Comparison of ENCODE assay signal across 9 cellular contexts in the genomic region with DNA sequence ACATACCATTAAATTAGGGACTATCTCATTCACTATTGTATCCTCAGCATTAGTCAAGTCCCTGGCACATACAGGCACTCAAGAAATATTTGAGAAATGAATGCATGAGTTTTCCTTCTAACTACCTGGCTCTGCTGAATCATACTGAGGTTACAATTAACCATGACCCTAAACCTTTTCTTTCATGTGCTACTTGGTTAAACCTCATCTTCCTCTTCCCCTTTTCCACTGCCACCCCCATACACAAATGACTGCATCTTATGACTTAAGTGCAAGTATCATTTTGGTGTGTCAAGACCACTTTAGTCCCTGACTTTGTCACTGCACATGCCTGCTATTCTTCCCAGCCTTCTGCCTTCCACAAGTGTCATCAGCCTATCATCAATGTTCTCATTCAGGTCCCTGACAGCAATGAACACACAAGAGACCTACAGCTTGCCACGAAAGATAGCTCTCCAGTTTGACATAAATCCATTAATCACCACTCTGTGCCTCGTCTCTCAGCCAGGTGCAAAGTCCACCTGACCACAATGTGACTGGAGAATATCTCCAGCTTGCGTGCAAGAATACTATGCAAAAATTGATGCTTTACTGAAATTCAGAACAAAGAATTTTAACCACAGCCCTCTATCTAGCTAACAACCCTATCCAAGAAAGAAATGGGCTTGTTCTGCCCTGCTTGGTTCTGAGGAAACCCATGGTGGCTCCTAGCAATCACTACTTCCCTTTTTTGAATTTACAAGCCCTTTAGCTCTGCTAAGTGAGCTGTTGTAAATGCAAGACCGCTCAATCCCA.
A peak's percentile ranks its signal among the peaks of the same experiment; 100 is the strongest.
DNase-seq lines count a peak whose midpoint lies in the region; ATAC-seq, FAIRE-seq and TF ChIP-seq lines count a peak whose summit lies in the region.
"Had no signal": no experiment of that assay in that cellular context is flagged by ENCODE, and none has a peak within 500 bp of the region (broad histone marks: within the 10 kb centered on the region; RNA-seq: fewer than 3 reads in every experiment).

No MANE protein-coding gene starts in this region.

- TF ChIP-seq RAD21 in H1 (IDR thresholded peaks at IDR 0.05 in 1 of 2, conservative IDR thresholded peaks at IDR 0.05 in 1 of 2; ENCODE audit: low read depth in 2 of 2, low read length in 2 of 2) = no peak

- DNase-seq in GM10248 (ENCODE audit: extremely low spot score) (peak; percentile 62), H1 (ENCODE audit: low read depth in 1 of 2, low spot score in 2 of 2) (no peak)
- no peak for DNase-seq in activated effector memory CD4-positive, alpha-beta T cell treated with anti-CD3 and anti-CD28 coated beads, Interleukin-2, amount 50 U/mL, for 16 hours
- no peak for DNase-seq in effector CD4-positive, alpha-beta T cell

- no peak overlapping the region for H2BK12ac ChIP-seq in H1 (ENCODE audit: low read depth, low read length)

- H3K4ac ChIP-seq in H1 (replicated peaks; ENCODE audit: insufficient read length, low read depth, low read length) = no peak overlapping the region

- no peaks in the 10 kb centered on the region for H3K23me2 ChIP-seq in H1 (ENCODE audit: low read depth, low read length)

- peaks cover 95% of the 10 kb centered on the region for H3K4me1 Mint-ChIP-seq in stimulated activated naive CD8-positive, alpha-beta T cell treated with anti-CD3 and anti-CD28 coated beads, Interleukin-15, Interleukin-2, amounts not matched to agents 100 ng/mL and 50 ng/mL, for 24 hours (ENCODE audit: low read depth)

- H4K5ac ChIP-seq in H1 (ENCODE audit: insufficient read length, low read depth, low read length) = no peak overlapping the region

- H3K27ac ChIP-seq in OCI-LY3 (ENCODE audit: low read length) = peak overlapping the region; percentile 88
- H3K27ac ChIP-seq in H1 (ENCODE audit: low read depth, low read length) = no peak overlapping the region

- peak overlapping the region; percentile 75 for H3K4me2 ChIP-seq in OCI-LY3 (ENCODE audit: low read length)
- 0 out of 4 replicates have a peak overlapping the region, but pooled peaks of 1 of the 2 experiments have one; percentile 7 for H3K4me2 ChIP-seq in H1 (ENCODE audit: insufficient read depth in 1 of 2, low read depth in 2 of 2, low read length in 2 of 2)

- 86% methylated on average over 4 of the region's 4 CpGs; no CpG with 5 or more reads in 1 of the 2 experiments for WGBS in H1 (ENCODE audit: extremely low coverage in 1 of 2, insufficient coverage in 1 of 2, insufficient read length in 1 of 2, insufficient replicate concordance in 2 of 2, low coverage in 1 of 2, low lambda C conversion rate in 2 of 2, missing lambda C conversion rate in 1 of 2), 2 experiments

- H3K9me3 ChIP-seq in OCI-LY3 (ENCODE audit: insufficient read depth, low read length) = no peaks in the 10 kb centered on the region
- H3K9me3 ChIP-seq in H1 (ENCODE audit: insufficient read depth in 2 of 2, low read depth in 1 of 2, low read length in 1 of 2) = no peaks in the 10 kb centered on the region

- H3K79me2 ChIP-seq in OCI-LY3 (ENCODE audit: low read length) (peaks cover 72% of the 10 kb centered on the region), H1 (ENCODE audit: control insufficient read depth in 1 of 2, insufficient read depth in 2 of 2, low read length in 2 of 2) (peaks cover 0 to 72% of the 10 kb centered on the region in 2 experiments; a peak in 3 of 4 replicates)

- TF ChIP-seq CTCF in GM10248 (IDR thresholded peaks at IDR 0.05; ENCODE audit: control extremely low read depth, extremely low read depth, low read depth, missing control alignments) (no peak), OCI-LY3 (IDR thresholded peaks at IDR 0.05; ENCODE audit: low read depth, low read length) (no peak), H1 (IDR thresholded peaks at IDR 0.05; ENCODE audit: control extremely low read depth in 1 of 3, insufficient read depth in 1 of 3, low read depth in 1 of 3, low read length in 3 of 3) (no peak)

- no peak overlapping the region for H4K8ac ChIP-seq in H1 (ENCODE audit: extremely low read depth, insufficient read depth, low read length)

- no peaks in the 10 kb centered on the region for H3K27me3 Mint-ChIP-seq in stimulated activated naive CD8-positive, alpha-beta T cell treated with anti-CD3 and anti-CD28 coated beads, Interleukin-15, Interleukin-2, amounts not matched to agents 100 ng/mL and 50 ng/mL, for 24 hours

- H3K4me1 ChIP-seq in OCI-LY3 (ENCODE audit: low read length) = peaks cover 84% of the 10 kb centered on the region
- H3K4me1 ChIP-seq in H1 (replicated peaks in 1 of 4; ENCODE audit: control insufficient read depth in 3 of 4, insufficient read depth in 4 of 4, low read length in 3 of 4) = peaks cover 3 to 21% (median 9%) of the 10 kb centered on the region in 4 experiments; a peak in 4 of 7 replicates

- H3K14ac ChIP-seq in H1 (ENCODE audit: insufficient read length) = no peak overlapping the region

- H2AK5ac ChIP-seq in H1 (ENCODE audit: low read depth, low read length) = peak overlapping the region; percentile 4; the same call in 1 of the 2 replicates

- ATAC-seq in GM19468 (IDR thresholded peaks at IDR 0.05; ENCODE audit: extremely low read depth, unreplicated experiment) = peak; percentile 43
- ATAC-seq in HG03439 (IDR thresholded peaks at IDR 0.05; ENCODE audit: unreplicated experiment) = peak; percentile 59

- no peak for FAIRE-seq in H1 (lab: Jason Lieb, UNC)

- no peak overlapping the region for H2BK5ac ChIP-seq in H1 (ENCODE audit: low read depth, low read length)

- no peak overlapping the region for H3K23ac ChIP-seq in H1 (ENCODE audit: insufficient read length)

- H3K36me3 Mint-ChIP-seq in stimulated activated naive CD8-positive, alpha-beta T cell treated with anti-CD3 and anti-CD28 coated beads, Interleukin-15, Interleukin-2, amounts not matched to agents 100 ng/mL and 50 ng/mL, for 24 hours (ENCODE audit: low read depth) = peaks cover 18% of the 10 kb centered on the region

- H2AFZ ChIP-seq in OCI-LY3 (ENCODE audit: low read depth, low read length) (no peak overlapping the region), H1 (ENCODE audit: low read length) (no peak overlapping the region)

- H3K36me3 ChIP-seq in OCI-LY3 (replicated peaks; ENCODE audit: low read depth, low read length) (no peaks in the 10 kb centered on the region), H1 (ENCODE audit: control insufficient read depth in 2 of 4, insufficient read depth in 4 of 4, low read length in 3 of 4) (no peaks in the 10 kb centered on the region)

- H3K4me3 Mint-ChIP-seq in stimulated activated naive CD8-positive, alpha-beta T cell treated with anti-CD3 and anti-CD28 coated beads, Interleukin-15, Interleukin-2, amounts not matched to agents 100 ng/mL and 50 ng/mL, for 24 hours = peak overlapping the region; percentile 74

- CTCF ChIA-PET in GM10248 (lab: Yijun Ruan, JAX) (interaction anchor here (0.8 to 2.0 kb wide), 10 partner anchors 9 to 225 kb away, joined by 3 to 11 read pairs (median 4); no protein-coding TSS in a partner anchor), H1 (lab: Charles Lee; ENCODE audit: partially characterized antibody) (interaction anchor here (0.6 to 2.5 kb wide), 9 partner anchors 9 to 630 kb away, joined by 3 to 7 read pairs (median 3); no protein-coding TSS in a partner anchor)

- no peak overlapping the region for H2BK120ac ChIP-seq in H1 (replicated peaks; ENCODE audit: low read depth, low read length)

- no peak overlapping the region for H3K56ac ChIP-seq in H1 (replicated peaks; ENCODE audit: insufficient read length, low read depth, low read length)

- H3K79me1 ChIP-seq in H1 (ENCODE audit: low read depth, low read length) = peaks cover 4% of the 10 kb centered on the region; the same call in 1 of the 2 replicates

- POLR2A ChIA-PET in GM10248 (lab: Yijun Ruan, JAX) (interaction anchor here (0.6 to 1.0 kb wide), 2 partner anchors 18 to 1245 kb away, joined by 4 to 5 read pairs; no protein-coding TSS in a partner anchor), H1 (lab: Charles Lee; ENCODE audit: partially characterized antibody) (interaction anchor here (0.6 kb wide), 1 partner anchor 63 kb away, joined by 3 read pairs; no protein-coding TSS in a partner anchor)

- no peak overlapping the region for H2BK20ac ChIP-seq in H1 (ENCODE audit: low read length)

- no peak for TF ChIP-seq POLR2A in H1 (IDR thresholded peaks at IDR 0.05; ENCODE audit: control extremely low read depth in 1 of 2, low read depth in 2 of 2, low read length in 2 of 2)

- H3K27ac Mint-ChIP-seq in stimulated activated naive CD8-positive, alpha-beta T cell treated with anti-CD3 and anti-CD28 coated beads, Interleukin-15, Interleukin-2, amounts not matched to agents 100 ng/mL and 50 ng/mL, for 24 hours = peak overlapping the region; percentile 95

- H4K91ac ChIP-seq in H1 (replicated peaks; ENCODE audit: insufficient read length, low read length) = no peak overlapping the region

- H4K20me1 ChIP-seq in OCI-LY3 (ENCODE audit: insufficient read depth, low read length) (peaks cover 80% of the 10 kb centered on the region), H1 (replicated peaks in 1 of 2; ENCODE audit: control insufficient read depth in 1 of 2, insufficient read depth in 2 of 2, low read length in 2 of 2) (peaks cover 0 to 4% of the 10 kb centered on the region in 2 experiments)

- H3K18ac ChIP-seq in H1 (ENCODE audit: extremely low read depth, low read length) = peak overlapping the region; percentile 1; the same call in 1 of the 2 replicates

- TF ChIP-seq EP300 in H1 (IDR thresholded peaks at IDR 0.05; ENCODE audit: borderline replicate concordance in 1 of 2, low read depth in 2 of 2, low read length in 2 of 2) = no peak

- no peaks in the 10 kb centered on the region for H3K9me3 Mint-ChIP-seq in stimulated activated naive CD8-positive, alpha-beta T cell treated with anti-CD3 and anti-CD28 coated beads, Interleukin-15, Interleukin-2, amounts not matched to agents 100 ng/mL and 50 ng/mL, for 24 hours

- peak overlapping the region; percentile 40 for H3K4me3 ChIP-seq in OCI-LY3 (ENCODE audit: low read length)
- no peak overlapping the region for H3K4me3 ChIP-seq in H1 (ENCODE audit: extremely low read depth in 1 of 4, insufficient read depth in 2 of 4, low read depth in 3 of 4, low read length in 4 of 4)
- H3K4me3 ChIP-seq: lung had no signal

- 0 out of 2 replicates have a peak overlapping the region, but pooled peaks have one; percentile 62 for H2BK15ac ChIP-seq in H1 (ENCODE audit: low read length)

- H3K27me3 ChIP-seq in OCI-LY3 (ENCODE audit: low read depth, low read length) (peaks cover 5% of the 10 kb centered on the region; the same call in 1 of the 2 replicates), H1 (replicated peaks in 1 of 4; ENCODE audit: control insufficient read depth in 3 of 4, extremely low read depth in 1 of 4, insufficient read depth in 3 of 4, low read length in 3 of 4) (no peaks in the 10 kb centered on the region)

- H3K9ac ChIP-seq in OCI-LY3 (ENCODE audit: low read length) (peak overlapping the region; percentile 13), H1 (replicated peaks in 1 of 4; ENCODE audit: extremely low read depth in 1 of 4, low read depth in 3 of 4, low read length in 3 of 4) (no peak overlapping the region; a peak in 1 of 7 replicates)

TF ChIP-seq in H1, 55 proteins besides CTCF, POLR2A, EP300 and RAD21 (continues in another document):
- no peak for TF ChIP-seq YY1 (IDR thresholded peaks at IDR 0.05; ENCODE audit: low read depth, low read length)
- TF ChIP-seq CBX8 (IDR thresholded peaks at IDR 0.05; ENCODE audit: borderline replicate concordance, low read depth, low read length) = no peak
- no peak for TF ChIP-seq SP1 (IDR thresholded peaks at IDR 0.05; ENCODE audit: low read depth, low read length)
- no peak for TF ChIP-seq CTBP2 (IDR thresholded peaks at IDR 0.05; ENCODE audit: borderline replicate concordance, insufficient read depth, insufficient read length, low read length)
